ENCODE assay signal across 24 cellular contexts in the genomic region with DNA sequence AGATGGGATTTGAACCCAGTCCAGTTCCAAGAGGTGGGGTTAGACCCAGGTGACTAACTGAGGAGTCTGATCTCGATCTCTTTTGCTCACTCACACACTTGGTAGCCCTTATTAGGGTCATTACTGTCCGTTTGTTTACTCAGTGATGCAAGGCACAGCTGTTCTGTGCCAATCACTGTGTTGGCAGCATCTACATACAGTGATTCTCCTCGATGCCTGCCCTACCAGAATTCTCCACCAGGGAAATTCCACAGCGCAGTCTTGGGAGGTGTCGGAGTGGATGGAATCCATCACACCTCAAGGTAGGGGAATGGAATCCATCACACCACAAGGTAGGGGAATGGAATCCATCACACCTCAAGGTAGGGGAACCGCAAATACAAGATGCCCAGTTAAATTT.
"Had no signal": no experiment of that assay in that cellular context is flagged by ENCODE, and none has a peak within 500 bp of the region (broad histone marks: within the 10 kb centered on the region; RNA-seq: fewer than 3 reads in every experiment).

No MANE protein-coding gene starts in this region.

- FAIRE-seq: colon, endothelial cell of umbilical vein, keratinocyte had no signal

- DNase-seq: effector CD8-positive, alpha-beta T cell; foreskin keratinocyte; left lung; mesenchymal stem cell; midbrain; naive thymus-derived CD4-positive, alpha-beta T cell; right cardiac atrium; spleen; stimulated activated CD4-positive, alpha-beta T cell treated with anti-CD3 and anti-CD28 coated beads, Interleukin-4, amount 100 ng/mL, for 4 hours; upper lobe of right lung; uterus had no signal

- H3K9me3 Mint-ChIP-seq: nephron; neural progenitor cell; stimulated activated naive CD8-positive, alpha-beta T cell treated with anti-CD3 and anti-CD28 coated beads, Interleukin-15, Interleukin-2, amounts not matched to agents 100 ng/mL and 50 ng/mL, for 24 hours had no signal

- H3K4me3 Mint-ChIP-seq: naive thymus-derived CD4-positive, alpha-beta T cell; nephron; neural progenitor cell; stimulated activated memory B cell treated with anti-CD40 and anti-IgM and Interleukin-4, amounts not matched to agents 10 μg/mL and 1 μg/mL and 100 μg/mL, for 72 hours; stimulated activated naive CD8-positive, alpha-beta T cell treated with anti-CD3 and anti-CD28 coated beads, Interleukin-15, Interleukin-2, amounts not matched to agents 100 ng/mL and 50 ng/mL, for 24 hours had no signal

- H3K4me1 Mint-ChIP-seq: nephron had no signal

- H3K36me3 ChIP-seq: esophagus muscularis mucosa, left lung, neural progenitor cell, prostate gland, spleen, thoracic aorta, tibial nerve, upper lobe of right lung, uterus had no signal

- H3K27ac Mint-ChIP-seq: naive thymus-derived CD4-positive, alpha-beta T cell; nephron; neural progenitor cell; stimulated activated memory B cell treated with anti-CD40 and anti-IgM and Interleukin-4, amounts not matched to agents 10 μg/mL and 1 μg/mL and 100 μg/mL, for 72 hours; stimulated activated naive CD8-positive, alpha-beta T cell treated with anti-CD3 and anti-CD28 coated beads, Interleukin-15, Interleukin-2, amounts not matched to agents 100 ng/mL and 50 ng/mL, for 24 hours had no signal

- H3K36me3 Mint-ChIP-seq: neural progenitor cell; stimulated activated memory B cell treated with anti-CD40 and anti-IgM and Interleukin-4, amounts not matched to agents 10 μg/mL and 1 μg/mL and 100 μg/mL, for 72 hours had no signal

- H3K4me2 ChIP-seq: neural progenitor cell had no signal

- H3K4me1 ChIP-seq: foreskin keratinocyte, left lung, parathyroid adenoma, prostate gland, tibial nerve, upper lobe of right lung, uterus had no signal

- H2AFZ ChIP-seq: neural progenitor cell, parathyroid adenoma had no signal

- ATAC-seq: foreskin keratinocyte; left lung; naive thymus-derived CD4-positive, alpha-beta T cell; right cardiac atrium; stimulated activated memory B cell treated with anti-CD40 and anti-IgM and Interleukin-4, amounts not matched to agents 10 μg/mL and 1 μg/mL and 100 μg/mL, for 72 hours; upper lobe of right lung had no signal

- H3K4me3 ChIP-seq: esophagus muscularis mucosa, left lung, neural progenitor cell, prostate gland, skin epidermis, spleen, thoracic aorta, tibial nerve, upper lobe of right lung, uterus had no signal

- H3K9ac ChIP-seq: neural progenitor cell, parathyroid adenoma had no signal

- H3K27me3 ChIP-seq: left lung, neural progenitor cell, tibial nerve, uterus had no signal

- H3K27ac ChIP-seq: esophagus muscularis mucosa, foreskin keratinocyte, left lung, neural progenitor cell, parathyroid adenoma, prostate gland, skin epidermis, spleen, thoracic aorta, tibial nerve, upper lobe of right lung, uterus had no signal

- H3K9me3 ChIP-seq: esophagus muscularis mucosa, left lung, prostate gland, spleen, thoracic aorta, tibial nerve, upper lobe of right lung, uterus had no signal

- H3K79me2 ChIP-seq: parathyroid adenoma had no signal
